21 cellular contexts compared by ENCODE assay signal in the genomic region with DNA sequence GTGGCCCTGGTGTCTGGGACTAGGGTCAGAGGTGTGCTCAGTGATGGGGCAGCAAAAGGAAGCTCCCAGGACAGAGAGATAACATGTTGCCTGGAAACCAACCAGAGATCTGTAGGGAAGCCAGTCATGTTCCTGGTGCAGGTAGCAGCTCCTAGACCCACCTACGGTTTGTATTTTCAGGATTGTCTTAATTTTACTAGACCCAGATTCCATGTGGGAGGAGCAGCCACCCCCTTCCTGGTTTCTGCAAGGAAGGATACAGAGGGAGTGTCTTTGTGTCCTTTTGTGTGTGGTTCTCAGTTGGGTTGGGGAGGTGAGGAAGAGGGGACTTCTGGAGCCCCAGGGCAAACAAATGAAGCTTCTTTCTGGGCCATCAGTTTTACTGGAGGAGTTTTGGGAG.
"Had no signal": no experiment of that assay in that cellular context is flagged by ENCODE, and none has a peak within 500 bp of the region (broad histone marks: within the 10 kb centered on the region; RNA-seq: fewer than 3 reads in every experiment).

No MANE protein-coding gene starts in this region.

- DNase-seq: Kasumi-1, MM.1S, NCI-H1092 treated with DMSO at 0.1 percent for 48 hours, NCI-H1436, NCI-H187, NCI-H2029, NCI-H2081 treated with DMSO at 0.1 percent for 48 hours, NCI-H2171, NCI-H226, NCI-H446, NCI-H510A, NCI-H524 treated with DMSO at 0.1 percent for 48 hours, NCI-H69, NCI-H774, RPMI8226, SHP77, SK-N-SH had no signal

- H3K4me3 Mint-ChIP-seq: IgD-negative memory B cell had no signal

- H3K9me3 Mint-ChIP-seq: IgD-negative memory B cell had no signal

- ATAC-seq: K562 had no signal

- H3K4me1 Mint-ChIP-seq: IgD-negative memory B cell had no signal

- H3K27ac ChIP-seq: HL-60, KMS-11 had no signal

- H3K27ac Mint-ChIP-seq: IgD-negative memory B cell had no signal
